In genomic region chr5:146484714-146485391, GRCh38 we compare ENCODE assay signal across 30 cellular contexts. TPM values are rescaled to one million over a fixed set of nuclear protein-coding genes. Genes with fewer than 3 reads are reported as not detected.
DNase-seq lines count a peak whose midpoint lies in the region; ATAC-seq, FAIRE-seq and TF ChIP-seq lines count a peak whose summit lies in the region.
"Had no signal": no experiment of that assay in that cellular context is flagged by ENCODE, and none has a peak within 500 bp of the region (broad histone marks: within the 10 kb centered on the region; RNA-seq: fewer than 3 reads in every experiment).

No MANE protein-coding gene starts in this region.

- no peak for TF ChIP-seq EP300 in A549 (IDR thresholded peaks at IDR 0.05)

- H3K4me3 Mint-ChIP-seq in activated T-cell treated with anti-CD3 and anti-CD28 coated beads, Interleukin-2, amount 50 U/mL, for 72 hours = no peak overlapping the region
- no peak overlapping the region for H3K4me3 Mint-ChIP-seq in T-helper 17 cell
- H3K4me3 Mint-ChIP-seq in activated CD4-positive, alpha-beta T cell treated with anti-CD3 and anti-CD28 coated beads, Interleukin-2, amount 10 ng/mL, durations not matched to agents 7 days and 5 days = no peak overlapping the region
- no peak overlapping the region for H3K4me3 Mint-ChIP-seq in natural killer cell
- H3K4me3 Mint-ChIP-seq: CD4-positive, alpha-beta T cell had no signal

- no peak for TF ChIP-seq RAD21 in A549 (conservative IDR thresholded peaks at IDR 0.05 in 1 of 2, IDR thresholded peaks at IDR 0.05 in 1 of 2)

- no peak overlapping the region for H3K4me3 ChIP-seq in A549
- no peak overlapping the region for H3K4me3 ChIP-seq in left ventricle myocardium inferior
- H3K4me3 ChIP-seq: BLaER1 treated with 17β-estradiol and CSF1 and Interleukin-3, amounts not matched to agents 10 nM and 100 nM; GM12878; MG63; SJCRH30 had no signal

- no peak overlapping the region for H3K27ac ChIP-seq in A549
- peak overlapping the region; percentile 64 for H3K27ac ChIP-seq in left ventricle myocardium inferior (replicated peaks)
- H3K27ac ChIP-seq: BLaER1 treated with 17β-estradiol and CSF1 and Interleukin-3, amounts not matched to agents 10 nM and 100 nM; SJCRH30 had no signal

- H3K27ac Mint-ChIP-seq in activated T-cell treated with anti-CD3 and anti-CD28 coated beads, Interleukin-2, amount 50 U/mL, for 72 hours = peak overlapping the region; percentile 43
- peak overlapping the region; percentile 72 for H3K27ac Mint-ChIP-seq in T-helper 17 cell
- no peak overlapping the region for H3K27ac Mint-ChIP-seq in activated CD4-positive, alpha-beta T cell treated with anti-CD3 and anti-CD28 coated beads, Interleukin-2, amount 10 ng/mL, durations not matched to agents 7 days and 5 days
- no peak overlapping the region for H3K27ac Mint-ChIP-seq in natural killer cell
- H3K27ac Mint-ChIP-seq: CD4-positive, alpha-beta T cell had no signal

- peaks cover 7 to 30% of the 10 kb centered on the region in 2 donors for H3K36me3 Mint-ChIP-seq in activated T-cell treated with anti-CD3 and anti-CD28 coated beads, Interleukin-2, amount 50 U/mL, for 72 hours (ENCODE audit: insufficient read depth in 2 of 2)
- H3K36me3 Mint-ChIP-seq in T-helper 17 cell (ENCODE audit: low read depth) = peaks cover 14% of the 10 kb centered on the region
- H3K36me3 Mint-ChIP-seq in activated CD4-positive, alpha-beta T cell treated with anti-CD3 and anti-CD28 coated beads, Interleukin-2, amount 10 ng/mL, durations not matched to agents 7 days and 5 days (ENCODE audit: low read depth) = peaks cover 61% of the 10 kb centered on the region
- H3K36me3 Mint-ChIP-seq in natural killer cell = peaks cover 40% of the 10 kb centered on the region

- intact Hi-C loops in left ventricle myocardium inferior (cut with micrococcal nuclease) (no loop called here), natural killer cell (cut with micrococcal nuclease) (no loop called here)

- no peaks in the 10 kb centered on the region for H3K4me1 Mint-ChIP-seq in activated T-cell treated with anti-CD3 and anti-CD28 coated beads, Interleukin-2, amount 50 U/mL, for 72 hours (ENCODE audit: low read depth)
- peaks cover 2% of the 10 kb centered on the region for H3K4me1 Mint-ChIP-seq in T-helper 17 cell
- no peaks in the 10 kb centered on the region for H3K4me1 Mint-ChIP-seq in activated CD4-positive, alpha-beta T cell treated with anti-CD3 and anti-CD28 coated beads, Interleukin-2, amount 10 ng/mL, durations not matched to agents 7 days and 5 days
- H3K4me1 Mint-ChIP-seq in natural killer cell = no peaks in the 10 kb centered on the region

- H3K9me3 ChIP-seq in A549 (no peaks in the 10 kb centered on the region), T-helper 17 cell (ENCODE audit: control insufficient read depth, low read length, poor library complexity, severe bottlenecking) (no peaks in the 10 kb centered on the region), left ventricle myocardium inferior (replicated peaks) (no peaks in the 10 kb centered on the region)
- H3K9me3 ChIP-seq: BLaER1 treated with 17β-estradiol and CSF1 and Interleukin-3, amounts not matched to agents 10 nM and 100 nM; MG63; SJCRH30 had no signal

- no peak for ATAC-seq in activated T-cell treated with anti-CD3 and anti-CD28 coated beads, Interleukin-2, amount 50 U/mL, for 72 hours (replicated peaks in 1 of 2)
- ATAC-seq in A549 = no peak
- no peak for ATAC-seq in T-helper 17 cell
- ATAC-seq in natural killer cell = no peak
- ATAC-seq: GM12878 had no signal

- no peaks in the 10 kb centered on the region for H3K27me3 Mint-ChIP-seq in activated T-cell treated with anti-CD3 and anti-CD28 coated beads, Interleukin-2, amount 50 U/mL, for 72 hours (ENCODE audit: low read depth)
- H3K27me3 Mint-ChIP-seq in T-helper 17 cell (no peaks in the 10 kb centered on the region), natural killer cell (ENCODE audit: low read depth in 2 of 2) (no peaks in the 10 kb centered on the region)
- no peaks in the 10 kb centered on the region for H3K27me3 Mint-ChIP-seq in activated CD4-positive, alpha-beta T cell treated with anti-CD3 and anti-CD28 coated beads, Interleukin-2, amount 10 ng/mL, durations not matched to agents 7 days and 5 days
- H3K27me3 Mint-ChIP-seq: CD4-positive, alpha-beta T cell had no signal

- FAIRE-seq in A549 (lab: Jason Lieb, UNC) = peak; percentile 18
- FAIRE-seq: A204.1, GM12878, HTR-8/SVneo, RCC 7860 had no signal

- H3K4me1 ChIP-seq in A549 = no peaks in the 10 kb centered on the region
- peaks cover 11% of the 10 kb centered on the region for H3K4me1 ChIP-seq in left ventricle myocardium inferior
- H3K4me1 ChIP-seq: SJCRH30 had no signal

- peaks cover 58% of the 10 kb centered on the region for H3K36me3 ChIP-seq in left ventricle myocardium inferior

- no peak for DNase-seq in activated T-cell treated with anti-CD3 and anti-CD28 coated beads, Interleukin-2, amount 50 U/mL, for 72 hours
- DNase-seq in activated T-cell treated with anti-CD3 and anti-CD28 coated beads for 4 hours (no peak), A549 (ENCODE audit: low read depth in 1 of 2, low spot score in 1 of 2) (no peak), T-helper 17 cell (no peak), left ventricle myocardium inferior (no peak), natural killer cell (no peak)
- no peak for DNase-seq in activated CD4-positive, alpha-beta T cell treated with anti-CD3 and anti-CD28 coated beads, Interleukin-2, amount 10 ng/mL, durations not matched to agents 7 days and 5 days
- DNase-seq: AML-193; CD4-positive, alpha-beta T cell; DMS 273 treated with DMSO at 0.1 percent for 48 hours; DMS79; EL; GDM1; GOT3; HCEC 1CT; KG1; MG63; NCI-H1105 treated with DMSO at 0.1 percent for 48 hours; NCI-H146; NCI-H1930; NCI-H2107; NCI-H446; NCI-H524 treated with DMSO at 0.1 percent for 48 hours; NCI-H774; SJCRH30 had no signal

- CTCF ChIA-PET in A549 (lab: Yijun Ruan, JAX) = no interaction called here
- CTCF ChIA-PET in activated CD4-positive, alpha-beta T cell treated with anti-CD3 and anti-CD28 coated beads, Interleukin-2, amount 10 ng/mL, durations not matched to agents 7 days and 5 days (lab: Charles Lee) = no interaction called here

- TF ChIP-seq CTCF in A549 (IDR thresholded peaks at IDR 0.05) (no peak), left ventricle myocardium inferior (IDR thresholded peaks at IDR 0.05; ENCODE audit: borderline replicate concordance) (no peak), natural killer cell (IDR thresholded peaks at IDR 0.05) (no peak)

- H3K4me2 ChIP-seq in A549 = no peak overlapping the region
- H3K4me2 ChIP-seq: BLaER1 treated with 17β-estradiol and CSF1 and Interleukin-3, amounts not matched to agents 10 nM and 100 nM had no signal

- no peak for TF ChIP-seq POLR2A in A549 (IDR thresholded peaks at IDR 0.05; ENCODE audit: low read length)

- H3K9me3 Mint-ChIP-seq in activated T-cell treated with anti-CD3 and anti-CD28 coated beads, Interleukin-2, amount 50 U/mL, for 72 hours = no peaks in the 10 kb centered on the region
- no peaks in the 10 kb centered on the region for H3K9me3 Mint-ChIP-seq in activated CD4-positive, alpha-beta T cell treated with anti-CD3 and anti-CD28 coated beads, Interleukin-2, amount 10 ng/mL, durations not matched to agents 7 days and 5 days
- H3K9me3 Mint-ChIP-seq in natural killer cell = no peaks in the 10 kb centered on the region
- H3K9me3 Mint-ChIP-seq: CD4-positive, alpha-beta T cell had no signal

- POLR2A ChIA-PET in A549 (lab: Yijun Ruan, JAX) = no interaction called here
- POLR2A ChIA-PET in activated CD4-positive, alpha-beta T cell treated with anti-CD3 and anti-CD28 coated beads, Interleukin-2, amount 10 ng/mL, durations not matched to agents 7 days and 5 days (lab: Charles Lee) = interaction anchor here (0.8 kb wide), 1 partner anchor 13 kb away, joined by 3 read pairs; no protein-coding TSS in a partner anchor

- no peaks in the 10 kb centered on the region for H3K27me3 ChIP-seq in left ventricle myocardium inferior (ENCODE audit: low read depth)
- H3K27me3 ChIP-seq: BLaER1 treated with 17β-estradiol and CSF1 and Interleukin-3, amounts not matched to agents 10 nM and 100 nM; MG63; SJCRH30 had no signal

TF ChIP-seq in A549, 52 proteins besides CTCF, POLR2A, EP300 and RAD21:
- TF ChIP-seq POLR2AphosphoS2 (conservative IDR thresholded peaks at IDR 0.05; ENCODE audit: low read length) = no peak
- TF ChIP-seq CBX2 (IDR thresholded peaks at IDR 0.05; ENCODE audit: borderline replicate concordance, low read depth) = no peak

RNA-seq across cellular contexts. Expression of gene GPR151, which starts 31.1 kb away (rescaled TPM):
- total RNA-seq in activated T-cell treated with anti-CD3 and anti-CD28 coated beads, Interleukin-2, amount 50 U/mL, for 72 hours = not detected
- polyA plus RNA-seq in A549 (2011; rRNA removed) (not detected in 2 replicates), A549 (2017; fragmentation: RNase III; extraction: RNeasy Plus Mini Kit Qiagen cat#74134 plus additional on column Dnase treatment) (not detected in 3 replicates)
- not detected in 2 replicates for polyA plus RNA-seq in A549 (2012; cell fraction: cytosol; rRNA removed)
- not detected in 2 replicates for polyA plus RNA-seq in A549 (2012; cell fraction: nucleus; rRNA removed)
- polyA minus RNA-seq in A549 (2011; rRNA and poly(A)+ RNA removed) = not detected in 2 replicates
- total RNA-seq in T-helper 17 cell (not detected), left ventricle myocardium inferior (not detected), natural killer cell (not detected)
- not detected for total RNA-seq in activated CD4-positive, alpha-beta T cell treated with anti-CD3 and anti-CD28 coated beads, Interleukin-2, amount 10 ng/mL, durations not matched to agents 7 days and 5 days
- total RNA-seq: CD4-positive, alpha-beta T cell; GM12878; SJCRH30 had no signal

RNA-seq across cellular contexts. Expression of gene TCERG1, which starts 37.7 kb away (rescaled TPM):
- 10 to 100 TPM; 84.5 to 94.1 TPM for total RNA-seq in activated T-cell treated with anti-CD3 and anti-CD28 coated beads, Interleukin-2, amount 50 U/mL, for 72 hours
- 73.8 and 83.3 TPM in 2 replicates for polyA plus RNA-seq in A549 (2011; rRNA removed)
- 53.4 and 70.4 TPM in 2 replicates for polyA plus RNA-seq in A549 (2012; cell fraction: cytosol; rRNA removed)
- 112 and 121 TPM in 2 replicates for polyA plus RNA-seq in A549 (2012; cell fraction: nucleus; rRNA removed)
- 47.0 to 52.2 TPM (median 49.1 TPM) in 3 replicates for polyA plus RNA-seq in A549 (2017; fragmentation: RNase III; extraction: RNeasy Plus Mini Kit Qiagen cat#74134 plus additional on column Dnase treatment)
- 136 and 164 TPM in 2 replicates for polyA minus RNA-seq in A549 (2011; rRNA and poly(A)+ RNA removed)
- total RNA-seq in T-helper 17 cell = 10 to 100 TPM; 84.6 to 98.1 TPM
- 20.1 TPM for total RNA-seq in left ventricle myocardium inferior
- total RNA-seq in activated CD4-positive, alpha-beta T cell treated with anti-CD3 and anti-CD28 coated beads, Interleukin-2, amount 10 ng/mL, durations not matched to agents 7 days and 5 days = 10 to 100 TPM; 85.2 to 95.3 TPM
- total RNA-seq in natural killer cell = 10 to 100 TPM; 77.5 to 97.0 (median 96.1) TPM

Comparison
In these comparisons a context has a peak if more than half of its experiments do, and no peak if none do; other contexts are left out.
1. H3K27ac Mint-ChIP-seq: peak in activated T-cell treated with anti-CD3 and anti-CD28 coated beads, Interleukin-2, amount 50 U/mL, for 72 hours (single experiment) and T-helper 17 cell (single experiment); none in activated CD4-positive, alpha-beta T cell treated with anti-CD3 and anti-CD28 coated beads, Interleukin-2, amount 10 ng/mL, durations not matched to agents 7 days and 5 days (single experiment) and natural killer cell (0 of 2).